28 cellular contexts compared by ENCODE assay signal in genomic region chr6:106470316-106470715, GRCh38.
"Had no signal": no experiment of that assay in that cellular context is flagged by ENCODE, and none has a peak within 500 bp of the region (broad histone marks: within the 10 kb centered on the region; RNA-seq: fewer than 3 reads in every experiment).

No MANE protein-coding gene starts in this region.

- H3K9me3 ChIP-seq: adrenal gland, ascending aorta, esophagus muscularis mucosa, gastroesophageal sphincter, psoas muscle, spleen, testis had no signal

- FAIRE-seq: urothelium cell line had no signal

- ATAC-seq: gastroesophageal sphincter; left cardiac atrium; naive thymus-derived CD8-positive, alpha-beta T cell; psoas muscle had no signal

- H3K9ac ChIP-seq: neural progenitor cell, parathyroid adenoma had no signal

- H2AFZ ChIP-seq: hepatocyte, parathyroid adenoma had no signal

- H3K4me1 ChIP-seq: adrenal gland, ascending aorta, esophagus muscularis mucosa, gastroesophageal sphincter, neural progenitor cell, parathyroid adenoma, psoas muscle, spleen had no signal

- H3K27ac ChIP-seq: adrenal gland, ascending aorta, cardiac muscle cell, coronary artery, dorsolateral prefrontal cortex, esophagus muscularis mucosa, gastroesophageal sphincter, hepatocyte, neural progenitor cell, parathyroid adenoma, psoas muscle, spleen, testis had no signal

- DNase-seq: activated CD4-positive, alpha-beta T cell treated with anti-CD3 and anti-CD28 coated beads for 4 hours; activated CD4-positive, alpha-beta T cell treated with anti-CD3 and anti-CD28 coated beads, Interleukin-2, amount 50 U/mL, for 4 hours; activated CD4-positive, CD25-positive, alpha-beta regulatory T cell; activated effector memory CD4-positive, alpha-beta T cell treated with Interleukin-2 at 50 U/mL for 16 hours; activated naive CD4-positive, alpha-beta T cell treated with Interleukin-2 at 50 U/mL for 16 hours; activated T-cell treated with anti-CD3 and anti-CD28 coated beads for 4 hours; adrenal gland; cerebellar nuclear complex; dorsolateral prefrontal cortex; effector memory CD4-positive, alpha-beta T cell; left cardiac atrium; naive thymus-derived CD8-positive, alpha-beta T cell; occipital lobe; psoas muscle; spleen; stimulated activated naive CD4-positive, alpha-beta T cell; T-helper 1 cell; testis; trophoblast cell had no signal

- H3K27me3 ChIP-seq: adrenal gland, ascending aorta, cardiac muscle cell, esophagus muscularis mucosa, gastroesophageal sphincter, hepatocyte, neural progenitor cell, spleen, testis had no signal

- H3K4me3 ChIP-seq: adrenal gland, ascending aorta, cardiac muscle cell, coronary artery, dorsolateral prefrontal cortex, esophagus muscularis mucosa, gastroesophageal sphincter, hepatocyte, neural progenitor cell, psoas muscle, spleen, testis had no signal

- H3K79me2 ChIP-seq: hepatocyte, parathyroid adenoma had no signal

- H3K36me3 ChIP-seq: adrenal gland, ascending aorta, cardiac muscle cell, esophagus muscularis mucosa, gastroesophageal sphincter, neural progenitor cell, spleen had no signal

- H3K4me2 ChIP-seq: hepatocyte, neural progenitor cell had no signal
